Comparison of ENCODE assay signal across 1 cellular context in genomic region chr21:42734323-42734971, GRCh38.
A peak's percentile ranks its signal among the peaks of the same experiment; 100 is the strongest.
TF ChIP-seq lines count a peak whose summit lies in the region.

No MANE protein-coding gene starts in this region.

TF ChIP-seq in HepG2, 621 proteins besides CTCF, POLR2A, EP300 and RAD21 (continued from another document and continues in another):
- TF ChIP-seq ZNF362 (CRISPR knock-in tag; IDR thresholded peaks at IDR 0.05; ENCODE audit: borderline replicate concordance) (peak; percentile 87; the same call in 1 of the 2 replicates), HNF1A (IDR thresholded peaks at IDR 0.05; ENCODE audit: low read depth) (peak; percentile 100), HNF1A (CRISPR knock-in tag; IDR thresholded peaks at IDR 0.05; ENCODE audit: borderline replicate concordance) (peak; percentile 99), ATF5 (CRISPR knock-in tag; IDR thresholded peaks at IDR 0.05; ENCODE audit: low read depth) (no peak), MED13 (CRISPR knock-in tag; IDR thresholded peaks at IDR 0.05) (no peak), MXI1 (IDR thresholded peaks at IDR 0.05; ENCODE audit: borderline replicate concordance, low read depth, low read length) (no peak), ZNF136 (CRISPR knock-in tag; IDR thresholded peaks at IDR 0.05; ENCODE audit: low read depth) (no peak), ZC3H4 (CRISPR knock-in tag; IDR thresholded peaks at IDR 0.05; ENCODE audit: borderline replicate concordance) (no peak), ZNF382 (CRISPR knock-in tag; IDR thresholded peaks at IDR 0.05; ENCODE audit: borderline replicate concordance) (no peak), ZNF205 (CRISPR knock-in tag; IDR thresholded peaks at IDR 0.05) (no peak), ZNF224 (CRISPR knock-in tag; IDR thresholded peaks at IDR 0.05) (no peak), TBL1XR1 (IDR thresholded peaks at IDR 0.05; ENCODE audit: borderline replicate concordance, low read length, partially characterized antibody) (peak; percentile 53), CCAR2 (optimal IDR thresholded peaks at IDR 0.05; ENCODE audit: low read depth, low read length) (no peak), ZNF777 (CRISPR knock-in tag; IDR thresholded peaks at IDR 0.05) (no peak), SP1 (IDR thresholded peaks at IDR 0.05) (no peak), SP1 (CRISPR knock-in tag; IDR thresholded peaks at IDR 0.05) (no peak), ZNF142 (CRISPR knock-in tag; IDR thresholded peaks at IDR 0.05) (no peak), ZNF18 (CRISPR knock-in tag; IDR thresholded peaks at IDR 0.05; ENCODE audit: insufficient replicate concordance) (no peak), ZNF781 (CRISPR knock-in tag; IDR thresholded peaks at IDR 0.05; ENCODE audit: borderline replicate concordance, not compliant biosample characterization) (no peak), ZNF792 (CRISPR knock-in tag; IDR thresholded peaks at IDR 0.05) (no peak), HDAC2 (CRISPR knock-in tag; IDR thresholded peaks at IDR 0.05) (peak; percentile 72; the same call in 1 of the 2 replicates), ZNF878 (CRISPR knock-in tag; IDR thresholded peaks at IDR 0.05) (no peak), MTF2 (CRISPR knock-in tag; IDR thresholded peaks at IDR 0.05; ENCODE audit: borderline replicate concordance) (no peak), MED8 (CRISPR knock-in tag; IDR thresholded peaks at IDR 0.05; ENCODE audit: insufficient replicate concordance) (no peak), ZNF770 (CRISPR knock-in tag; IDR thresholded peaks at IDR 0.05) (no peak), MTF1 (CRISPR knock-in tag; IDR thresholded peaks at IDR 0.05) (no peak), CHD2 (IDR thresholded peaks at IDR 0.05; ENCODE audit: low read depth, low read length) (no peak), SETDB1 (CRISPR knock-in tag; IDR thresholded peaks at IDR 0.05; ENCODE audit: borderline replicate concordance) (no peak), SYNCRIP (IDR thresholded peaks at IDR 0.05; ENCODE audit: insufficient read depth, low read depth, low read length) (no peak)
- TF ChIP-seq, protein P1, sequence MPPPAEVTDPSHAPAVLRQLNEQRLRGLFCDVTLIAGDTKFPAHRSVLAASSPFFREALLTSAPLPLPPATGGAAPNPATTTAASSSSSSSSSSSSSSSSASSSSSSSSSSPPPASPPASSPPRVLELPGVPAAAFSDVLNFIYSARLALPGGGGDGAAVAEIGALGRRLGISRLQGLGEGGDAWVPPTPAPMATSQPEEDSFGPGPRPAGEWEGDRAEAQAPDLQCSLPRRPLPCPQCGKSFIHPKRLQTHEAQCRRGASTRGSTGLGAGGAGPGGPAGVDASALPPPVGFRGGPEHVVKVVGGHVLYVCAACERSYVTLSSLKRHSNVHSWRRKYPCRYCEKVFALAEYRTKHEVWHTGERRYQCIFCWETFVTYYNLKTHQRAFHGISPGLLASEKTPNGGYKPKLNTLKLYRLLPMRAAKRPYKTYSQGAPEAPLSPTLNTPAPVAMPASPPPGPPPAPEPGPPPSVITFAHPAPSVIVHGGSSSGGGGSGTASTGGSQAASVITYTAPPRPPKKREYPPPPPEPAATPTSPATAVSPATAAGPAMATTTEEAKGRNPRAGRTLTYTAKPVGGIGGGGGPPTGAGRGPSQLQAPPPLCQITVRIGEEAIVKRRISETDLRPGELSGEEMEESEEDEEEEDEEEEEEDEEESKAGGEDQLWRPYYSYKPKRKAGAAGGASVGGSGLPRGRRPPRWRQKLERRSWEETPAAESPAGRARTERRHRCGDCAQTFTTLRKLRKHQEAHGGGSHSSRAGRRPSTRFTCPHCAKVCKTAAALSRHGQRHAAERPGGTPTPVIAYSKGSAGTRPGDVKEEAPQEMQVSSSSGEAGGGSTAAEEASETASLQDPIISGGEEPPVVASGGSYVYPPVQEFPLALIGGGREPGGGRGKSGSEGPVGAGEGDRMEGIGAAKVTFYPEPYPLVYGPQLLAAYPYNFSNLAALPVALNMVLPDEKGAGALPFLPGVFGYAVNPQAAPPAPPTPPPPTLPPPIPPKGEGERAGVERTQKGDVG (CRISPR knock-in tag; IDR thresholded peaks at IDR 0.05; ENCODE audit: borderline replicate concordance): no peak
- TF ChIP-seq, protein P2, sequence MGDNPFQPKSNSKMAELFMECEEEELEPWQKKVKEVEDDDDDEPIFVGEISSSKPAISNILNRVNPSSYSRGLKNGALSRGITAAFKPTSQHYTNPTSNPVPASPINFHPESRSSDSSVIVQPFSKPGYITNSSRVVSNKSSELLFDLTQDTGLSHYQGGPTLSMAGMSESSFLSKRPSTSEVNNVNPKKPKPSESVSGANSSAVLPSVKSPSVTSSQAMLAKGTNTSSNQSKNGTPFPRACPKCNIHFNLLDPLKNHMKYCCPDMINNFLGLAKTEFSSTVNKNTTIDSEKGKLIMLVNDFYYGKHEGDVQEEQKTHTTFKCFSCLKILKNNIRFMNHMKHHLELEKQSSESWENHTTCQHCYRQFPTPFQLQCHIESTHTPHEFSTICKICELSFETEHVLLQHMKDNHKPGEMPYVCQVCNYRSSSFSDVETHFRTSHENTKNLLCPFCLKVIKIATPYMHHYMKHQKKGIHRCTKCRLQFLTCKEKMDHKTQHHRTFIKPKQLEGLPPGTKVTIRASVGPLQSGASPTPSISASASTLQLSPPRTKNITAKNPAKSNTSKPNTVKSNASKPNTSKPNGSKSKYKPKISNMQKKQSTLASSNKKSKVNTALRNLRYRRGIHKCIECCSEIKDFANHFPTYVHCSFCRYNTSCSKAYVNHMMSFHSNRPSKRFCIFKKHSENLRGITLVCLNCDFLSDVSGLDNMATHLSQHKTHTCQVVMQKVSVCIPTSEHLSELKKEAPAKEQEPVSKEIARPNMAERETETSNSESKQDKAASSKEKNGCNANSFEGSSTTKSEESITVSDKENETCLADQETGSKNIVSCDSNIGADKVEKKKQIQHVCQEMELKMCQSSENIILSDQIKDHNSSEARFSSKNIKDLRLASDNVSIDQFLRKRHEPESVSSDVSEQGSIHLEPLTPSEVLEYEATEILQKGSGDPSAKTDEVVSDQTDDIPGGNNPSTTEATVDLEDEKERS (CRISPR knock-in tag; IDR thresholded peaks at IDR 0.05): 0 out of 2 replicates have a peak, but pooled peaks have one; percentile 44
- TF ChIP-seq, protein P3, sequence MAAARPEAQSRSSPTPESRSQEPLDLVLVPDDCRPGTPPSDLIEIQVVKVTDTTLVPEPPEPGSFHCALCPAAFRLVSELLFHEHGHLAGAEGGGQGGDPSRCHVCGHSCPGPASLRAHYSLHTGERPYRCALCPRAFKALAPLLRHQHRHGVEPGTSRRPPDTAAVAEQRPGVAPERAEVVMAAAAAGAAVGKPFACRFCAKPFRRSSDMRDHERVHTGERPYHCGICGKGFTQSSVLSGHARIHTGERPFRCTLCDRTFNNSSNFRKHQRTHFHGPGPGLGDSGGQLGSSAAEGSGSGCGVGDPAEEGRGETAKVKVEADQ (CRISPR knock-in tag; IDR thresholded peaks at IDR 0.05; ENCODE audit: borderline replicate concordance): no peak
